In the genomic region with DNA sequence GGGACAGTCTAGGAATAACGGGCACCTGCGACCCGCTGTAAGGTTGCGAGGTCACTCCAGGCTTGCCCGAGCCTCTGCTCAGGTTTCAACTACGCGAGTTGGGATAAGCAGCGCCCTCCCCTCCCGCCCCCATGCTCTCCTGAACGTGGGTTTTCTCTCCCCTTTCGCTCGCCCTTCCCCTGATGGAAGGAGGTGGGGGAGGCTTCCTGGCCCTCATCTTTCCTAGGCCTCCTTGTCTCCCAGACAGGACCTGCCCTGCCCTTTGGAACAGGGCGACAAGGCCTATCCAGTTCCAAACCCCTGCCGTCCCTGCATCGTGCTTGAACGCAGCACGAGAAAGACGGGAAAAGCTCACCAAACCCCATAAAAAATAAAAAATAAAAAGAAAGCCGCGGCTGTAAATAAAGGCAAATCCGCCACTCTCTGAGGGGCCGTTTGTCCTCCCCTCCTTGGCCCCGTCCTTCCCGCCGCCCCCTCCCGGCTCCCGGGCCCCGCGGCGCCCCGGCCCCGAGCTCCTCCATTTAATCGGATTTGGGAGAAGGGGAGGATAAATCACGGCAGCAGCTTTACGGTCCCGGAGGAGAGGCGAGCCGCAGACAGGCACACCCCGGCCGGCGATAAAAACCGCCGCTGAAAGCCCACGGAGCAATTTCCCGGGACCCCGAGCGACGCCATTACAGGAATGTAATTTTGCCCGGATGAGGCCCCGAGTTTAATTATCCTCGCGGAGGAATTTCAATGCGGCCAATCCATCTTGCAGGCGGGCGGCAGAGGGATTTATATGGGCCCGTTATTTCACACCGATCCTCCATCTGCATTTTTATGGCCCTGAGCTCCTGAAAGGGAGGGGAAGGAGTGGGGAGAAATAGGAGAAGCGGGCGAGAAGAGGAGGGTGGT, we compare ENCODE assay signal across 8 cellular contexts. TPM values are rescaled to one million over a fixed set of nuclear protein-coding genes. Genes with fewer than 3 reads are reported as not detected.
A peak's percentile ranks its signal among the peaks of the same experiment; 100 is the strongest.
DNase-seq lines count a peak whose midpoint lies in the region; ATAC-seq and TF ChIP-seq lines count a peak whose summit lies in the region.

No MANE protein-coding gene starts in this region.

- CTCF ChIA-PET in MCF 10A (lab: Yijun Ruan, JAX): interaction anchor here (0.9 to 3.2 kb wide), 12 partner anchors 12 to 169 kb away, joined by 3 to 37 read pairs (median 4); no protein-coding TSS in a partner anchor

- no peaks in the 10 kb centered on the region for H3K9me3 ChIP-seq in iPS-18c (ENCODE audit: control insufficient read depth, insufficient read depth, low read length)

- TF ChIP-seq CTCF in MCF 10A (IDR thresholded peaks at IDR 0.05; ENCODE audit: unreplicated experiment): no peak

- H3K4me1 Mint-ChIP-seq in MCF 10A (ENCODE audit: insufficient read depth, unreplicated experiment): peaks cover 4% of the 10 kb centered on the region

- H3K36me3 Mint-ChIP-seq in MCF 10A (ENCODE audit: insufficient read depth, unreplicated experiment): peaks cover 38% of the 10 kb centered on the region

- peak overlapping the region; percentile 80 for H3K27ac Mint-ChIP-seq in MCF 10A (ENCODE audit: low read depth, unreplicated experiment)

- H3K27me3 Mint-ChIP-seq in MCF 10A (ENCODE audit: insufficient read depth, unreplicated experiment): peaks cover 12% of the 10 kb centered on the region

- peak overlapping the region; percentile 42 for H3K4me3 ChIP-seq in iPS-18c (ENCODE audit: insufficient read depth, low read depth, low read length)

- DNase-seq in RPMI7951 (ENCODE audit: low read depth): peak; percentile 39
- no peak for DNase-seq in MCF 10A (ENCODE audit: unreplicated experiment)
- DNase-seq in sciatic nerve (ENCODE audit: low spot score): peak; percentile 74
- DNase-seq in CD1c-positive myeloid dendritic cell (ENCODE audit: extremely low spot score): no peak

- POLR2A ChIA-PET in MCF 10A (lab: Yijun Ruan, JAX): interaction anchor here (0.8 to 4.1 kb wide), 9 partner anchors 12 to 134 kb away, joined by 3 to 88 read pairs (median 5); a partner anchor contains a TSS

- no peaks in the 10 kb centered on the region for H3K9me3 Mint-ChIP-seq in MCF 10A (ENCODE audit: unreplicated experiment)

- ATAC-seq in GM18511 (IDR thresholded peaks at IDR 0.05; ENCODE audit: unreplicated experiment) (peak; percentile 10), sciatic nerve (peak; percentile 55), HG02678 (IDR thresholded peaks at IDR 0.05; ENCODE audit: unreplicated experiment) (no peak), GM19463 (IDR thresholded peaks at IDR 0.05; ENCODE audit: unreplicated experiment) (no peak)

- intact Hi-C loops in MCF 10A (cut with micrococcal nuclease): loop anchor here (1.0 to 10.0 kb wide), 4 partner anchors 52 to 352 kb away; a partner anchor contains a TSS
- intact Hi-C loops in sciatic nerve (cut with DNase I): loop anchor here (10.0 kb wide), 1 partner anchor 132 kb away; no protein-coding TSS in a partner anchor

- H3K4me3 Mint-ChIP-seq in MCF 10A (ENCODE audit: unreplicated experiment): peak overlapping the region; percentile 83

- no TSS peak for BruUV-seq in MCF 10A (replicated peaks; lab: Mats Ljungman, UMichigan)

RNA-seq across cellular contexts. Expression of a gene that starts 1.1 kb away (rescaled TPM):
- 318 and 375 TPM in 2 replicates for total RNA-seq in RPMI7951 (2014; rRNA removed; shearing (Covaris generic))
- total RNA-seq in MCF 10A (2022): 328 and 381 TPM in 2 replicates
- 148 TPM for total RNA-seq in sciatic nerve

RNA-seq across cellular contexts. Expression of a gene that starts 50.3 kb away (rescaled TPM):
- total RNA-seq in RPMI7951 (2014; rRNA removed; shearing (Covaris generic)): 27.4 and 47.0 TPM in 2 replicates
- total RNA-seq in MCF 10A (2022) (49.4 and 74.6 TPM in 2 replicates), sciatic nerve (206 TPM)

RNA-seq across cellular contexts. Expression of a gene that starts 50.8 kb away (rescaled TPM):
- 6.4 and 8.9 TPM in 2 replicates for total RNA-seq in RPMI7951 (2014; rRNA removed; shearing (Covaris generic))
- total RNA-seq in MCF 10A (2022): 39.6 and 40.8 TPM in 2 replicates
- total RNA-seq in sciatic nerve: 62.5 TPM

Comparison
In these comparisons a context has a peak if more than half of its experiments do, and no peak if none do; other contexts are left out.
1. ATAC-seq: peak in GM18511 (single experiment) and sciatic nerve (single experiment); none in HG02678 (single experiment) and GM19463 (single experiment).
2. DNase-seq: peak in RPMI7951 (single experiment) and sciatic nerve (single experiment); none in MCF 10A (single experiment) and CD1c-positive myeloid dendritic cell (single experiment).